ENCODE assay signal across 17 cellular contexts in the genomic region with DNA sequence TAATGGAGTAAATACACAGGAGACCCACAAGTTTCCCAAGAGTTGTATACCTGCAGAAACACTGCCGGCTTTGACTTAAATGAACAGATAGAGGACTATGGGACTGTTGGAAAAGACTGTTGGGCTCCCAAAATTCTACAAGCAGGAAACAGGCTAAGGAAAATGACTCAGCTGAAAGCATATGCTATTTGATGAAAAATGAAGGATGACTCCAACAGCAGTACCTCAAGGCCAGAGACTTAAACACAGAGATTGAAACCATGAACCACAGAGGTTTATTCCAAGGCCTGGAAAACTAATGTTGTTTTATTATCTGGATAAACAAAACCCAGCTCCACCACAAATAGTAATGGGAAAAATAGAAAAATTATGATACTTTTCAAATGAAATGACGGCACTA.
DNase-seq lines count a peak whose midpoint lies in the region; ATAC-seq and TF ChIP-seq lines count a peak whose summit lies in the region.
"Had no signal": no experiment of that assay in that cellular context is flagged by ENCODE, and none has a peak within 500 bp of the region (broad histone marks: within the 10 kb centered on the region; RNA-seq: fewer than 3 reads in every experiment).

No MANE protein-coding gene starts in this region.

- H3K4me3 ChIP-seq in fibroblast of mammary gland (ENCODE audit: control insufficient read depth, low read depth, low read length) (no peak overlapping the region), upper lobe of left lung (no peak overlapping the region)
- H3K4me3 ChIP-seq: BLaER1, HAP-1 had no signal

- H3K36me3 ChIP-seq in upper lobe of left lung: no peaks in the 10 kb centered on the region
- H3K36me3 ChIP-seq: BLaER1, HAP-1 had no signal

- H3K9me3 ChIP-seq in upper lobe of left lung: no peaks in the 10 kb centered on the region
- H3K9me3 ChIP-seq: BLaER1, HAP-1 had no signal

- TF ChIP-seq POLR2A in upper lobe of left lung (IDR thresholded peaks at IDR 0.05): no peak

- H3K27ac Mint-ChIP-seq in HFFc6: peak overlapping the region; percentile 11; the same call in 1 of the 2 replicates
- H3K27ac Mint-ChIP-seq: CD14-positive monocyte; CD8-positive, alpha-beta memory T cell had no signal

- ATAC-seq in upper lobe of left lung (ENCODE audit: low FRiP score in 2 of 2): no peak
- ATAC-seq: HepG2 had no signal

- TF ChIP-seq CTCF in HFFc6 (IDR thresholded peaks at IDR 0.05) (no peak), fibroblast of mammary gland (conservative IDR thresholded peaks at IDR 0.05; ENCODE audit: control insufficient read depth, insufficient read depth, low read depth, low read length) (no peak), upper lobe of left lung (IDR thresholded peaks at IDR 0.05) (no peak)

- TF ChIP-seq EP300 in upper lobe of left lung (IDR thresholded peaks at IDR 0.05): no peak

- 97 to 100% methylated on average over 2 of the region's 2 CpGs for WGBS in upper lobe of left lung, 2 donors

- no peaks in the 10 kb centered on the region for H3K4me1 ChIP-seq in upper lobe of left lung
- H3K4me1 ChIP-seq: BLaER1, HAP-1 had no signal

- no peak overlapping the region for H3K4me3 Mint-ChIP-seq in HFFc6
- H3K4me3 Mint-ChIP-seq: CD14-positive monocyte; CD8-positive, alpha-beta memory T cell had no signal

- H3K36me3 Mint-ChIP-seq in HFFc6 (ENCODE audit: low read depth): peaks cover 32% of the 10 kb centered on the region
- H3K36me3 Mint-ChIP-seq: CD14-positive monocyte; CD8-positive, alpha-beta memory T cell had no signal

- H3K9me3 Mint-ChIP-seq in HFFc6: peaks cover 35% of the 10 kb centered on the region
- H3K9me3 Mint-ChIP-seq: CD8-positive, alpha-beta memory T cell had no signal

- intact Hi-C loops in cardiac septum (cut with DNase I): no loop called here

- peak; percentile 53 for DNase-seq in ELR (ENCODE audit: low read depth)
- no peak for DNase-seq in HFFc6
- peak; percentile 48 for DNase-seq in M059J (ENCODE audit: low read depth)
- DNase-seq in fibroblast of mammary gland (ENCODE audit: low read depth): peak; percentile 25
- DNase-seq in upper lobe of left lung: no peak
- no peak for DNase-seq in cardiac septum (ENCODE audit: low spot score)
- DNase-seq in activated naive CD4-positive, alpha-beta T cell treated with Interleukin-2 at 50 U/mL for 16 hours: no peak
- no peak for DNase-seq in cerebellar cortex (ENCODE audit: low spot score)
- DNase-seq: 8988T; CD8-positive, alpha-beta memory T cell; COR-L47; GDM1 had no signal

- H3K4me1 Mint-ChIP-seq in HFFc6 (ENCODE audit: low read depth): peaks cover 39% of the 10 kb centered on the region
- H3K4me1 Mint-ChIP-seq: CD14-positive monocyte had no signal

- peaks cover 2% of the 10 kb centered on the region; the same call in 1 of the 2 replicates for H3K27me3 Mint-ChIP-seq in HFFc6 (ENCODE audit: insufficient read depth)
- H3K27me3 Mint-ChIP-seq: CD8-positive, alpha-beta memory T cell had no signal

- H3K27ac ChIP-seq in upper lobe of left lung: no peak overlapping the region
- H3K27ac ChIP-seq: BLaER1, KMS-11 had no signal

- H3K27me3 ChIP-seq in upper lobe of left lung: no peaks in the 10 kb centered on the region
- H3K27me3 ChIP-seq: BLaER1 had no signal

Comparison
In these comparisons a context has a peak if more than half of its experiments do, and no peak if none do; other contexts are left out.
1. DNase-seq: peak in ELR (single experiment), M059J (single experiment) and fibroblast of mammary gland (single experiment); none in HFFc6 (single experiment), upper lobe of left lung (0 of 2), cardiac septum (single experiment), activated naive CD4-positive, alpha-beta T cell treated with Interleukin-2 at 50 U/mL for 16 hours (single experiment) and cerebellar cortex (single experiment).